ENCODE assay signal across 35 cellular contexts in genomic region chr13:93800342-93800741, GRCh38.
"Had no signal": no experiment of that assay in that cellular context is flagged by ENCODE, and none has a peak within 500 bp of the region (broad histone marks: within the 10 kb centered on the region; RNA-seq: fewer than 3 reads in every experiment).

No MANE protein-coding gene starts in this region.

- ATAC-seq: activated CD4-positive, CD25-positive, alpha-beta regulatory T cell treated with anti-CD3 and anti-CD28 coated beads, Interleukin-2, amount 50 U/mL, for 24 hours; activated CD8-positive, alpha-beta T cell treated with anti-CD3 and anti-CD28 coated beads for 36 hours; activated T-cell treated with anti-CD3 and anti-CD28 coated beads, Interleukin-2, amount 50 U/mL, for 4 hours; activated T-helper 17 cell treated with anti-CD3 and anti-CD28 coated beads, Interleukin-2, amount 50 U/mL, for 72 hours; body of pancreas; effector memory CD8-positive, alpha-beta T cell; T-cell had no signal

- H3K27ac Mint-ChIP-seq: activated B cell treated with CpG ODN at 0.5 μM for 24 hours; activated CD8-positive, alpha-beta T cell treated with anti-CD3 and anti-CD28 coated beads for 36 hours; activated naive CD8-positive, alpha-beta T cell; activated T-helper 17 cell treated with anti-CD3 and anti-CD28 coated beads, Interleukin-2, amount 50 U/mL, for 72 hours; effector memory CD8-positive, alpha-beta T cell; T-cell; T-helper 1 cell treated with Interleukin-12 subunit alpha and Interleukin-12 subunit beta and Interleukin-4 antibody, amounts not matched to agents 30 μg/mL and 1 μg/mL, for 36 hours; T-helper 2 cell treated with Interferon-gamma antibody and Interleukin-4, amounts not matched to agents 5 μg/mL and 100 μg/mL, for 36 hours had no signal

- H3K36me3 Mint-ChIP-seq: activated naive CD8-positive, alpha-beta T cell; T-cell had no signal

- H3K4me1 ChIP-seq: body of pancreas, esophagus squamous epithelium had no signal

- DNase-seq: activated B cell treated with CpG ODN at 0.5 μM for 24 hours; activated CD4-positive, alpha-beta T cell treated with anti-CD3 and anti-CD28 coated beads for 48 hours; activated CD4-positive, alpha-beta T cell treated with anti-CD3 and anti-CD28 coated beads, Interleukin-2, amount 50 U/mL, for 1 hour; activated CD4-positive, alpha-beta T cell treated with anti-CD3 and anti-CD28 coated beads, Interleukin-2, amount 50 U/mL, for 48 hours; activated CD8-positive, alpha-beta memory T cell treated with anti-CD3 and anti-CD28 coated beads for 24 hours; activated CD8-positive, alpha-beta T cell treated with anti-CD3 and anti-CD28 coated beads for 36 hours; activated effector memory CD4-positive, alpha-beta T cell treated with Interleukin-2 at 50 U/mL for 16 hours; activated gamma-delta T cell treated with Interleukin-2 at 50 U/mL for 16 hours; activated naive CD4-positive, alpha-beta T cell treated with anti-CD3 and anti-CD28 coated beads, Interleukin-2, amount 50 U/mL, for 16 hours; activated naive CD4-positive, alpha-beta T cell treated with Interleukin-2 at 50 U/mL for 16 hours; activated T-cell treated with anti-CD3 and anti-CD28 coated beads, Interleukin-2, amount 50 U/mL, for 4 hours; amniotic stem cell; anterior cingulate cortex; body of pancreas; caudate nucleus; cortex of kidney; dermis blood vessel endothelial cell; effector CD4-positive, alpha-beta T cell; effector memory CD8-positive, alpha-beta T cell; esophagus squamous epithelium; foreskin fibroblast; head of caudate nucleus; T-cell; T1000; WERI-Rb-1 had no signal

- H3K27me3 ChIP-seq: body of pancreas, esophagus squamous epithelium had no signal

- H3K4me3 ChIP-seq: body of pancreas, esophagus squamous epithelium had no signal

- H3K4me3 Mint-ChIP-seq: activated B cell treated with CpG ODN at 0.5 μM for 24 hours; activated CD8-positive, alpha-beta T cell treated with anti-CD3 and anti-CD28 coated beads for 36 hours; activated naive CD8-positive, alpha-beta T cell; activated T-cell treated with anti-CD3 and anti-CD28 coated beads, Interleukin-2, amount 50 U/mL, for 4 hours; activated T-helper 17 cell treated with anti-CD3 and anti-CD28 coated beads, Interleukin-2, amount 50 U/mL, for 72 hours; effector memory CD8-positive, alpha-beta T cell; T-cell; T-helper 1 cell treated with Interleukin-12 subunit alpha and Interleukin-12 subunit beta and Interleukin-4 antibody, amounts not matched to agents 30 μg/mL and 1 μg/mL, for 36 hours; T-helper 2 cell treated with Interferon-gamma antibody and Interleukin-4, amounts not matched to agents 5 μg/mL and 100 μg/mL, for 36 hours had no signal

- H3K9me3 ChIP-seq: body of pancreas, esophagus squamous epithelium had no signal

- FAIRE-seq: colon, endometrium, endothelial cell of umbilical vein, frontal cortex had no signal

- H3K9me3 Mint-ChIP-seq: activated B cell treated with CpG ODN at 0.5 μM for 24 hours; activated CD8-positive, alpha-beta T cell treated with anti-CD3 and anti-CD28 coated beads for 36 hours; activated T-cell treated with anti-CD3 and anti-CD28 coated beads, Interleukin-2, amount 50 U/mL, for 4 hours; activated T-helper 17 cell treated with anti-CD3 and anti-CD28 coated beads, Interleukin-2, amount 50 U/mL, for 72 hours; effector memory CD8-positive, alpha-beta T cell; T-cell; T-helper 1 cell treated with Interleukin-12 subunit alpha and Interleukin-12 subunit beta and Interleukin-4 antibody, amounts not matched to agents 30 μg/mL and 1 μg/mL, for 36 hours; T-helper 2 cell treated with Interferon-gamma antibody and Interleukin-4, amounts not matched to agents 5 μg/mL and 100 μg/mL, for 36 hours had no signal

- H3K36me3 ChIP-seq: esophagus squamous epithelium, WERI-Rb-1 had no signal

- H3K4me1 Mint-ChIP-seq: activated B cell treated with CpG ODN at 0.5 μM for 24 hours; activated T-helper 17 cell treated with anti-CD3 and anti-CD28 coated beads, Interleukin-2, amount 50 U/mL, for 72 hours; T-cell had no signal

- H3K27ac ChIP-seq: body of pancreas, epithelial cell of prostate, esophagus squamous epithelium, WERI-Rb-1 had no signal

- H3K27me3 Mint-ChIP-seq: activated B cell treated with CpG ODN at 0.5 μM for 24 hours; effector memory CD8-positive, alpha-beta T cell had no signal
